1 cellular context compared by ENCODE assay signal in the genomic region with DNA sequence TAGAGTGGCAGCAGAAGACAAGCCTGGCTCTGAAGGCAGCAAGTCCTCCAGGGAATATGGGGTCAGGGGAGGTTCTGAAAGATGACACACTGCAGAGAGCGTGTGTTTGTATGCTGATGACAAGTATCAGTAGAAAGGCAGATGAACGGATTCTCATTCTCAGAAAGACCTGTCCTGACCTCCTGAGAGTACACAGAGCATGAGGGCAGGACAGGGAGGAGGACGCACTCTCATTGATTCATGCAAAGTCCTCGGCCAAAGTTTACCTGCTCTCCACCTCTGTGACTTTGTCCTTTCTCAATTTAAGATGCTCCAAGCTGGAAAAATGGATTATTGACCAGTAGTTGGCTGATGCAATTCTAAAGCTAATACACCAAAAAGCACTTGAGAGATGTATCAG.
TF ChIP-seq lines count a peak whose summit lies in the region.

No MANE protein-coding gene starts in this region.

TF ChIP-seq in HepG2, 621 proteins besides CTCF, POLR2A, EP300 and RAD21 (continued from another document and continues in another):
- TF ChIP-seq, protein P1, sequence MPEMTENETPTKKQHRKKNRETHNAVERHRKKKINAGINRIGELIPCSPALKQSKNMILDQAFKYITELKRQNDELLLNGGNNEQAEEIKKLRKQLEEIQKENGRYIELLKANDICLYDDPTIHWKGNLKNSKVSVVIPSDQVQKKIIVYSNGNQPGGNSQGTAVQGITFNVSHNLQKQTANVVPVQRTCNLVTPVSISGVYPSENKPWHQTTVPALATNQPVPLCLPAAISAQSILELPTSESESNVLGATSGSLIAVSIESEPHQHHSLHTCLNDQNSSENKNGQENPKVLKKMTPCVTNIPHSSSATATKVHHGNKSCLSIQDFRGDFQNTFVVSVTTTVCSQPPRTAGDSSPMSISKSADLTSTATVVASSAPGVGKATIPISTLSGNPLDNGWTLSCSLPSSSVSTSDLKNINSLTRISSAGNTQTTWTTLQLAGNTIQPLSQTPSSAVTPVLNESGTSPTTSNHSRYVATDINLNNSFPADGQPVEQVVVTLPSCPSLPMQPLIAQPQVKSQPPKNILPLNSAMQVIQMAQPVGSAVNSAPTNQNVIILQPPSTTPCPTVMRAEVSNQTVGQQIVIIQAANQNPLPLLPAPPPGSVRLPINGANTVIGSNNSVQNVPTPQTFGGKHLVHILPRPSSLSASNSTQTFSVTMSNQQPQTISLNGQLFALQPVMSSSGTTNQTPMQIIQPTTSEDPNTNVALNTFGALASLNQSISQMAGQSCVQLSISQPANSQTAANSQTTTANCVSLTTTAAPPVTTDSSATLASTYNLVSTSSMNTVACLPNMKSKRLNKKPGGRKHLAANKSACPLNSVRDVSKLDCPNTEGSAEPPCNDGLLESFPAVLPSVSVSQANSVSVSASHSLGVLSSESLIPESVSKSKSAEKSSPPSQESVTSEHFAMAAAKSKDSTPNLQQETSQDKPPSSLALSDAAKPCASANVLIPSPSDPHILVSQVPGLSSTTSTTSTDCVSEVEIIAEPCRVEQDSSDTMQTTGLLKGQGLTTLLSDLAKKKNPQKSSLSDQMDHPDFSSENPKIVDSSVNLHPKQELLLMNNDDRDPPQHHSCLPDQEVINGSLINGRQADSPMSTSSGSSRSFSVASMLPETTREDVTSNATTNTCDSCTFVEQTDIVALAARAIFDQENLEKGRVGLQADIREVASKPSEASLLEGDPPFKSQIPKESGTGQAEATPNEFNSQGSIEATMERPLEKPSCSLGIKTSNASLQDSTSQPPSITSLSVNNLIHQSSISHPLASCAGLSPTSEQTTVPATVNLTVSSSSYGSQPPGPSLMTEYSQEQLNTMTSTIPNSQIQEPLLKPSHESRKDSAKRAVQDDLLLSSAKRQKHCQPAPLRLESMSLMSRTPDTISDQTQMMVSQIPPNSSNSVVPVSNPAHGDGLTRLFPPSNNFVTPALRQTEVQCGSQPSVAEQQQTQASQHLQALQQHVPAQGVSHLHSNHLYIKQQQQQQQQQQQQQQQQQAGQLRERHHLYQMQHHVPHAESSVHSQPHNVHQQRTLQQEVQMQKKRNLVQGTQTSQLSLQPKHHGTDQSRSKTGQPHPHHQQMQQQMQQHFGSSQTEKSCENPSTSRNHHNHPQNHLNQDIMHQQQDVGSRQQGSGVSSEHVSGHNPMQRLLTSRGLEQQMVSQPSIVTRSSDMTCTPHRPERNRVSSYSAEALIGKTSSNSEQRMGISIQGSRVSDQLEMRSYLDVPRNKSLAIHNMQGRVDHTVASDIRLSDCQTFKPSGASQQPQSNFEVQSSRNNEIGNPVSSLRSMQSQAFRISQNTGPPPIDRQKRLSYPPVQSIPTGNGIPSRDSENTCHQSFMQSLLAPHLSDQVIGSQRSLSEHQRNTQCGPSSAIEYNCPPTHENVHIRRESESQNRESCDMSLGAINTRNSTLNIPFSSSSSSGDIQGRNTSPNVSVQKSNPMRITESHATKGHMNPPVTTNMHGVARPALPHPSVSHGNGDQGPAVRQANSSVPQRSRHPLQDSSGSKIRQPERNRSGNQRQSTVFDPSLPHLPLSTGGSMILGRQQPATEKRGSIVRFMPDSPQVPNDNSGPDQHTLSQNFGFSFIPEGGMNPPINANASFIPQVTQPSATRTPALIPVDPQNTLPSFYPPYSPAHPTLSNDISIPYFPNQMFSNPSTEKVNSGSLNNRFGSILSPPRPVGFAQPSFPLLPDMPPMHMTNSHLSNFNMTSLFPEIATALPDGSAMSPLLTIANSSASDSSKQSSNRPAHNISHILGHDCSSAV (CRISPR knock-in tag; IDR thresholded peaks at IDR 0.05; ENCODE audit: borderline replicate concordance) = no peak
- peak; percentile 74 for TF ChIP-seq RARA (CRISPR knock-in tag; IDR thresholded peaks at IDR 0.05)
- no peak for TF ChIP-seq ZNF644 (CRISPR knock-in tag; IDR thresholded peaks at IDR 0.05; ENCODE audit: low read depth)
- no peak for TF ChIP-seq SP4 (CRISPR knock-in tag; IDR thresholded peaks at IDR 0.05)
- no peak for TF ChIP-seq NCOA5 (CRISPR knock-in tag; IDR thresholded peaks at IDR 0.05)
- 0 out of 2 replicates have a peak, but pooled peaks have one; percentile 42 for TF ChIP-seq ZNF205 (CRISPR knock-in tag; IDR thresholded peaks at IDR 0.05)
- peak; percentile 96 for TF ChIP-seq HNF4G (IDR thresholded peaks at IDR 0.05; ENCODE audit: borderline replicate concordance, low read depth, low read length)
- peak; percentile 67; the same call in 1 of the 2 replicates for TF ChIP-seq HNF4G (CRISPR knock-in tag; IDR thresholded peaks at IDR 0.05; ENCODE audit: borderline replicate concordance, low read depth)
- no peak for TF ChIP-seq HMG20A (CRISPR knock-in tag; IDR thresholded peaks at IDR 0.05; ENCODE audit: borderline replicate concordance)
- no peak for TF ChIP-seq BRCA1 (CRISPR knock-in tag; IDR thresholded peaks at IDR 0.05)
- TF ChIP-seq SPEN (CRISPR knock-in tag; IDR thresholded peaks at IDR 0.05; ENCODE audit: low read depth) = no peak
- no peak for TF ChIP-seq MAF1 (CRISPR knock-in tag; IDR thresholded peaks at IDR 0.05; ENCODE audit: borderline replicate concordance)
- TF ChIP-seq, protein P2, sequence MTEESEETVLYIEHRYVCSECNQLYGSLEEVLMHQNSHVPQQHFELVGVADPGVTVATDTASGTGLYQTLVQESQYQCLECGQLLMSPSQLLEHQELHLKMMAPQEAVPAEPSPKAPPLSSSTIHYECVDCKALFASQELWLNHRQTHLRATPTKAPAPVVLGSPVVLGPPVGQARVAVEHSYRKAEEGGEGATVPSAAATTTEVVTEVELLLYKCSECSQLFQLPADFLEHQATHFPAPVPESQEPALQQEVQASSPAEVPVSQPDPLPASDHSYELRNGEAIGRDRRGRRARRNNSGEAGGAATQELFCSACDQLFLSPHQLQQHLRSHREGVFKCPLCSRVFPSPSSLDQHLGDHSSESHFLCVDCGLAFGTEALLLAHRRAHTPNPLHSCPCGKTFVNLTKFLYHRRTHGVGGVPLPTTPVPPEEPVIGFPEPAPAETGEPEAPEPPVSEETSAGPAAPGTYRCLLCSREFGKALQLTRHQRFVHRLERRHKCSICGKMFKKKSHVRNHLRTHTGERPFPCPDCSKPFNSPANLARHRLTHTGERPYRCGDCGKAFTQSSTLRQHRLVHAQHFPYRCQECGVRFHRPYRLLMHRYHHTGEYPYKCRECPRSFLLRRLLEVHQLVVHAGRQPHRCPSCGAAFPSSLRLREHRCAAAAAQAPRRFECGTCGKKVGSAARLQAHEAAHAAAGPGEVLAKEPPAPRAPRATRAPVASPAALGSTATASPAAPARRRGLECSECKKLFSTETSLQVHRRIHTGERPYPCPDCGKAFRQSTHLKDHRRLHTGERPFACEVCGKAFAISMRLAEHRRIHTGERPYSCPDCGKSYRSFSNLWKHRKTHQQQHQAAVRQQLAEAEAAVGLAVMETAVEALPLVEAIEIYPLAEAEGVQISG (CRISPR knock-in tag; IDR thresholded peaks at IDR 0.05) = peak; percentile 50; the same call in 1 of the 2 replicates
- TF ChIP-seq TSC22D2 (CRISPR knock-in tag; IDR thresholded peaks at IDR 0.05; ENCODE audit: borderline replicate concordance) = no peak
- TF ChIP-seq, protein P3, sequence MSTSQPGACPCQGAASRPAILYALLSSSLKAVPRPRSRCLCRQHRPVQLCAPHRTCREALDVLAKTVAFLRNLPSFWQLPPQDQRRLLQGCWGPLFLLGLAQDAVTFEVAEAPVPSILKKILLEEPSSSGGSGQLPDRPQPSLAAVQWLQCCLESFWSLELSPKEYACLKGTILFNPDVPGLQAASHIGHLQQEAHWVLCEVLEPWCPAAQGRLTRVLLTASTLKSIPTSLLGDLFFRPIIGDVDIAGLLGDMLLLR (CRISPR knock-in tag; IDR thresholded peaks at IDR 0.05) = no peak
- TF ChIP-seq KAT2B (IDR thresholded peaks at IDR 0.05; ENCODE audit: borderline replicate concordance, low read depth, low read length) = no peak
- TF ChIP-seq, protein P4, sequence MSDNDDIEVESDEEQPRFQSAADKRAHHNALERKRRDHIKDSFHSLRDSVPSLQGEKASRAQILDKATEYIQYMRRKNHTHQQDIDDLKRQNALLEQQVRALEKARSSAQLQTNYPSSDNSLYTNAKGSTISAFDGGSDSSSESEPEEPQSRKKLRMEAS (IDR thresholded peaks at IDR 0.05) = peak; percentile 37; the same call in 1 of the 2 replicates
- TF ChIP-seq, protein P5, sequence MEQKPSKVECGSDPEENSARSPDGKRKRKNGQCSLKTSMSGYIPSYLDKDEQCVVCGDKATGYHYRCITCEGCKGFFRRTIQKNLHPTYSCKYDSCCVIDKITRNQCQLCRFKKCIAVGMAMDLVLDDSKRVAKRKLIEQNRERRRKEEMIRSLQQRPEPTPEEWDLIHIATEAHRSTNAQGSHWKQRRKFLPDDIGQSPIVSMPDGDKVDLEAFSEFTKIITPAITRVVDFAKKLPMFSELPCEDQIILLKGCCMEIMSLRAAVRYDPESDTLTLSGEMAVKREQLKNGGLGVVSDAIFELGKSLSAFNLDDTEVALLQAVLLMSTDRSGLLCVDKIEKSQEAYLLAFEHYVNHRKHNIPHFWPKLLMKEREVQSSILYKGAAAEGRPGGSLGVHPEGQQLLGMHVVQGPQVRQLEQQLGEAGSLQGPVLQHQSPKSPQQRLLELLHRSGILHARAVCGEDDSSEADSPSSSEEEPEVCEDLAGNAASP (CRISPR knock-in tag; IDR thresholded peaks at IDR 0.05; ENCODE audit: borderline replicate concordance) = peak; percentile 43; the same call in 1 of the 2 replicates
- peak; percentile 53; the same call in 1 of the 2 replicates for TF ChIP-seq ZMYM2 (CRISPR knock-in tag; IDR thresholded peaks at IDR 0.05)
- TF ChIP-seq, protein P6, sequence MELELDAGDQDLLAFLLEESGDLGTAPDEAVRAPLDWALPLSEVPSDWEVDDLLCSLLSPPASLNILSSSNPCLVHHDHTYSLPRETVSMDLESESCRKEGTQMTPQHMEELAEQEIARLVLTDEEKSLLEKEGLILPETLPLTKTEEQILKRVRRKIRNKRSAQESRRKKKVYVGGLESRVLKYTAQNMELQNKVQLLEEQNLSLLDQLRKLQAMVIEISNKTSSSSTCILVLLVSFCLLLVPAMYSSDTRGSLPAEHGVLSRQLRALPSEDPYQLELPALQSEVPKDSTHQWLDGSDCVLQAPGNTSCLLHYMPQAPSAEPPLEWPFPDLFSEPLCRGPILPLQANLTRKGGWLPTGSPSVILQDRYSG (CRISPR knock-in tag; IDR thresholded peaks at IDR 0.05) = no peak
- TF ChIP-seq REPIN1 (CRISPR knock-in tag; IDR thresholded peaks at IDR 0.05; ENCODE audit: borderline replicate concordance, low read depth) = peak; percentile 83
- TF ChIP-seq, protein P7, sequence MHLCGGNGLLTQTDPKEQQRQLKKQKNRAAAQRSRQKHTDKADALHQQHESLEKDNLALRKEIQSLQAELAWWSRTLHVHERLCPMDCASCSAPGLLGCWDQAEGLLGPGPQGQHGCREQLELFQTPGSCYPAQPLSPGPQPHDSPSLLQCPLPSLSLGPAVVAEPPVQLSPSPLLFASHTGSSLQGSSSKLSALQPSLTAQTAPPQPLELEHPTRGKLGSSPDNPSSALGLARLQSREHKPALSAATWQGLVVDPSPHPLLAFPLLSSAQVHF (CRISPR knock-in tag; IDR thresholded peaks at IDR 0.05) = no peak
- TF ChIP-seq, protein P8, sequence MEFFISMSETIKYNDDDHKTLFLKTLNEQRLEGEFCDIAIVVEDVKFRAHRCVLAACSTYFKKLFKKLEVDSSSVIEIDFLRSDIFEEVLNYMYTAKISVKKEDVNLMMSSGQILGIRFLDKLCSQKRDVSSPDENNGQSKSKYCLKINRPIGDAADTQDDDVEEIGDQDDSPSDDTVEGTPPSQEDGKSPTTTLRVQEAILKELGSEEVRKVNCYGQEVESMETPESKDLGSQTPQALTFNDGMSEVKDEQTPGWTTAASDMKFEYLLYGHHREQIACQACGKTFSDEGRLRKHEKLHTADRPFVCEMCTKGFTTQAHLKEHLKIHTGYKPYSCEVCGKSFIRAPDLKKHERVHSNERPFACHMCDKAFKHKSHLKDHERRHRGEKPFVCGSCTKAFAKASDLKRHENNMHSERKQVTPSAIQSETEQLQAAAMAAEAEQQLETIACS (CRISPR knock-in tag; IDR thresholded peaks at IDR 0.05) = no peak
- TF ChIP-seq NFKB2 (CRISPR knock-in tag; IDR thresholded peaks at IDR 0.05; ENCODE audit: borderline replicate concordance) = no peak
- 0 out of 2 replicates have a peak, but pooled peaks have one; percentile 23 for TF ChIP-seq BCL6 (CRISPR knock-in tag; IDR thresholded peaks at IDR 0.05)
- TF ChIP-seq NR2F1 (CRISPR knock-in tag; IDR thresholded peaks at IDR 0.05) = peak; percentile 50 to 65; a peak in 2 of 4 replicates
- no peak for TF ChIP-seq ZFAT (CRISPR knock-in tag; conservative IDR thresholded peaks at IDR 0.05)
- TF ChIP-seq POGZ (CRISPR knock-in tag; IDR thresholded peaks at IDR 0.05) = peak; percentile 56; the same call in 1 of the 2 replicates
- TF ChIP-seq CEBPB (IDR thresholded peaks at IDR 0.05; ENCODE audit: borderline replicate concordance, low read depth, low read length) = peak; percentile 25; the same call in 1 of the 2 replicates
- peak; percentile 87 for TF ChIP-seq HDAC1 (CRISPR knock-in tag; IDR thresholded peaks at IDR 0.05)
- TF ChIP-seq, protein P9, sequence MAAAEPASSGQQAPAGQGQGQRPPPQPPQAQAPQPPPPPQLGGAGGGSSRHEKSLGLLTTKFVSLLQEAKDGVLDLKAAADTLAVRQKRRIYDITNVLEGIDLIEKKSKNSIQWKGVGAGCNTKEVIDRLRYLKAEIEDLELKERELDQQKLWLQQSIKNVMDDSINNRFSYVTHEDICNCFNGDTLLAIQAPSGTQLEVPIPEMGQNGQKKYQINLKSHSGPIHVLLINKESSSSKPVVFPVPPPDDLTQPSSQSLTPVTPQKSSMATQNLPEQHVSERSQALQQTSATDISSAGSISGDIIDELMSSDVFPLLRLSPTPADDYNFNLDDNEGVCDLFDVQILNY (CRISPR knock-in tag; conservative IDR thresholded peaks at IDR 0.05) = no peak
- no peak for TF ChIP-seq ZFP1 (CRISPR knock-in tag; IDR thresholded peaks at IDR 0.05)
- TF ChIP-seq ZEB1 (IDR thresholded peaks at IDR 0.05; ENCODE audit: insufficient replicate concordance, low read depth) = peak; percentile 81
- TF ChIP-seq SOX13 (IDR thresholded peaks at IDR 0.05) = no peak
- TF ChIP-seq SOX13 (CRISPR knock-in tag; conservative IDR thresholded peaks at IDR 0.05 in 1 of 2, IDR thresholded peaks at IDR 0.05 in 1 of 2) = peak in 1 of 2 experiments; percentile 11; a peak in 1 of 4 replicates
- TF ChIP-seq, protein P10, sequence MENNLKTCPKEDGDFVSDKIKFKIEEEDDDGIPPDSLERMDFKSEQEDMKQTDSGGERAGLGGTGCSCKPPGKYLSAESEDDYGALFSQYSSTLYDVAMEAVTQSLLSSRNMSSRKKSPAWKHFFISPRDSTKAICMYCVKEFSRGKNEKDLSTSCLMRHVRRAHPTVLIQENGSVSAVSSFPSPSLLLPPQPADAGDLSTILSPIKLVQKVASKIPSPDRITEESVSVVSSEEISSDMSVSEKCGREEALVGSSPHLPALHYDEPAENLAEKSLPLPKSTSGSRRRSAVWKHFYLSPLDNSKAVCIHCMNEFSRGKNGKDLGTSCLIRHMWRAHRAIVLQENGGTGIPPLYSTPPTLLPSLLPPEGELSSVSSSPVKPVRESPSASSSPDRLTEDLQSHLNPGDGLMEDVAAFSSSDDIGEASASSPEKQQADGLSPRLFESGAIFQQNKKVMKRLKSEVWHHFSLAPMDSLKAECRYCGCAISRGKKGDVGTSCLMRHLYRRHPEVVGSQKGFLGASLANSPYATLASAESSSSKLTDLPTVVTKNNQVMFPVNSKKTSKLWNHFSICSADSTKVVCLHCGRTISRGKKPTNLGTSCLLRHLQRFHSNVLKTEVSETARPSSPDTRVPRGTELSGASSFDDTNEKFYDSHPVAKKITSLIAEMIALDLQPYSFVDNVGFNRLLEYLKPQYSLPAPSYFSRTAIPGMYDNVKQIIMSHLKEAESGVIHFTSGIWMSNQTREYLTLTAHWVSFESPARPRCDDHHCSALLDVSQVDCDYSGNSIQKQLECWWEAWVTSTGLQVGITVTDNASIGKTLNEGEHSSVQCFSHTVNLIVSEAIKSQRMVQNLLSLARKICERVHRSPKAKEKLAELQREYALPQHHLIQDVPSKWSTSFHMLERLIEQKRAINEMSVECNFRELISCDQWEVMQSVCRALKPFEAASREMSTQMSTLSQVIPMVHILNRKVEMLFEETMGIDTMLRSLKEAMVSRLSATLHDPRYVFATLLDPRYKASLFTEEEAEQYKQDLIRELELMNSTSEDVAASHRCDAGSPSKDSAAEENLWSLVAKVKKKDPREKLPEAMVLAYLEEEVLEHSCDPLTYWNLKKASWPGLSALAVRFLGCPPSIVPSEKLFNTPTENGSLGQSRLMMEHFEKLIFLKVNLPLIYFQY (CRISPR knock-in tag; IDR thresholded peaks at IDR 0.05; ENCODE audit: borderline replicate concordance) = no peak
